7 cellular contexts compared by ENCODE assay signal in genomic region chr11:62726156-62727006, GRCh38. TPM values are rescaled to one million over a fixed set of nuclear protein-coding genes. Genes with fewer than 3 reads are reported as not detected.
A peak's percentile ranks its signal among the peaks of the same experiment; 100 is the strongest.
DNase-seq lines count a peak whose midpoint lies in the region; ATAC-seq and TF ChIP-seq lines count a peak whose summit lies in the region.

No MANE protein-coding gene starts in this region.

- TF ChIP-seq CTCF in hepatocyte (IDR thresholded peaks at IDR 0.05; ENCODE audit: poor library complexity) (no peak), GM10248 (IDR thresholded peaks at IDR 0.05; ENCODE audit: control extremely low read depth, extremely low read depth, low read depth, missing control alignments) (no peak)

- CTCF ChIA-PET in GM10248 (lab: Yijun Ruan, JAX): interaction anchor here (1.0 to 5.7 kb wide), 5 partner anchors 11 to 115 kb away, joined by 3 to 24 read pairs (median 5); partner anchors contain the start of genes TAF6L and TMEM179B

- H3K4me1 ChIP-seq in hepatocyte (ENCODE audit: insufficient read depth): peaks cover 16% of the 10 kb centered on the region

- no peaks in the 10 kb centered on the region for H3K9me3 ChIP-seq in hepatocyte (ENCODE audit: low read depth)

- WGBS in hepatocyte (ENCODE audit: low lambda C conversion rate, missing lambda C conversion rate): 1% methylated on average over 30 of the region's 65 CpGs

- peaks cover 12% of the 10 kb centered on the region for H3K36me3 ChIP-seq in hepatocyte (replicated peaks; ENCODE audit: insufficient read depth, low read depth)

- peaks cover 20% of the 10 kb centered on the region for H3K36me3 Mint-ChIP-seq in activated naive CD8-positive, alpha-beta T cell

- ATAC-seq in GM18907 (IDR thresholded peaks at IDR 0.05; ENCODE audit: unreplicated experiment) (peak; percentile 8), HG03097 (IDR thresholded peaks at IDR 0.05; ENCODE audit: low FRiP score, unreplicated experiment) (peak; percentile 10)

- H3K27me3 ChIP-seq in hepatocyte: no peaks in the 10 kb centered on the region

- H3K79me2 ChIP-seq in hepatocyte: peaks cover 80% of the 10 kb centered on the region

- no peaks in the 10 kb centered on the region for H3K9me2 ChIP-seq in hepatocyte (replicated peaks; ENCODE audit: insufficient read depth)

- H2AFZ ChIP-seq in hepatocyte: no peak overlapping the region

- H3K4me3 Mint-ChIP-seq in activated naive CD8-positive, alpha-beta T cell: peak overlapping the region; percentile 96

- H3K4me2 ChIP-seq in hepatocyte: peak overlapping the region; percentile 89

- H3K4me1 Mint-ChIP-seq in activated naive CD8-positive, alpha-beta T cell (ENCODE audit: low read depth): peaks cover 55% of the 10 kb centered on the region

- DNase-seq in hepatocyte (ENCODE audit: low spot score) (no peak), NCI-H82 (lab: John Stamatoyannopoulos, UW) (no peak), GM10248 (ENCODE audit: extremely low spot score) (no peak)

- H3K4me3 ChIP-seq in hepatocyte: peak overlapping the region; percentile 12
- H3K4me3 ChIP-seq in skin epidermis: peak overlapping the region; percentile 68 to 97 (median 90)

- H3K27me3 Mint-ChIP-seq in activated naive CD8-positive, alpha-beta T cell: no peaks in the 10 kb centered on the region

- no peaks in the 10 kb centered on the region for H3K9me3 Mint-ChIP-seq in activated naive CD8-positive, alpha-beta T cell (ENCODE audit: low read depth)

- H3K27ac Mint-ChIP-seq in activated naive CD8-positive, alpha-beta T cell: peak overlapping the region; percentile 86

- POLR2A ChIA-PET in GM10248 (lab: Yijun Ruan, JAX): interaction anchor here (1.2 to 2.1 kb wide), 7 partner anchors 13 to 153 kb away, joined by 3 to 21 read pairs (median 6); partner anchors contain the start of genes EEF1G, POLR2G, WDR74 and ZBTB3

- H3K27ac ChIP-seq in hepatocyte (peak overlapping the region; percentile 91), skin epidermis (peak overlapping the region; percentile 86 to 99 (median 94))

- peaks cover 45% of the 10 kb centered on the region for H4K20me1 ChIP-seq in hepatocyte (ENCODE audit: insufficient read depth, poor library complexity, severe bottlenecking)

RNA-seq across cellular contexts. Expression of gene HNRNPUL2, which starts 0.9 kb away (rescaled TPM):
- 14.0 and 15.4 TPM in 2 replicates for total RNA-seq in hepatocyte
- 2.3 and 3.7 TPM in 2 replicates for polyA plus RNA-seq in hepatocyte

RNA-seq across cellular contexts. Expression of gene TTC9C, which starts 1.9 kb away (rescaled TPM):
- 26.3 and 35.0 TPM in 2 replicates for total RNA-seq in hepatocyte
- 35.4 and 39.9 TPM in 2 replicates for polyA plus RNA-seq in hepatocyte

RNA-seq across cellular contexts. Expression of gene GNG3, which starts 18.9 kb away (rescaled TPM):
- 0.23 and 0.24 TPM in 2 replicates for total RNA-seq in hepatocyte
- 0.41 and 1.2 TPM in 2 replicates for polyA plus RNA-seq in hepatocyte

RNA-seq across cellular contexts. Expression of gene BSCL2, which starts 19.2 kb away (rescaled TPM):
- 39.3 and 49.2 TPM in 2 replicates for total RNA-seq in hepatocyte
- polyA plus RNA-seq in hepatocyte: 78.7 and 81.0 TPM in 2 replicates

RNA-seq across cellular contexts. Expression of gene ZBTB3, which starts 27.6 kb away (rescaled TPM):
- total RNA-seq in hepatocyte: 7.0 and 11.0 TPM in 2 replicates
- polyA plus RNA-seq in hepatocyte: 4.0 and 4.3 TPM in 2 replicates
